ENCODE assay signal across 23 cellular contexts in genomic region chr1:74690909-74691308, GRCh38. TPM values are rescaled to one million over a fixed set of nuclear protein-coding genes. Genes with fewer than 3 reads are reported as not detected.
"Had no signal": no experiment of that assay in that cellular context is flagged by ENCODE, and none has a peak within 500 bp of the region (broad histone marks: within the 10 kb centered on the region; RNA-seq: fewer than 3 reads in every experiment).

No MANE protein-coding gene starts in this region.

- H3K27ac Mint-ChIP-seq: activated B cell treated with CpG ODN at 0.5 μM for 24 hours; activated CD4-positive, alpha-beta memory T cell treated with anti-CD3 and anti-CD28 coated beads for 36 hours; activated CD8-positive, alpha-beta memory T cell treated with anti-CD3 and anti-CD28 coated beads, Interleukin-2, amount 10 ng/mL, durations not matched to agents 7 days and 5 days; activated naive CD8-positive, alpha-beta T cell treated with anti-CD3 and anti-CD28 coated beads, Interleukin-2, amount 10 ng/mL, durations not matched to agents 7 days and 5 days; stimulated activated effector memory CD8-positive, alpha-beta T cell treated with anti-CD3 and anti-CD28 coated beads, Interleukin-12 subunit alpha, Interleukin-12 subunit beta, amount 100 ng/mL, for 72 hours; type B pancreatic cell had no signal

- H3K9me3 Mint-ChIP-seq: activated B cell treated with CpG ODN at 0.5 μM for 24 hours; activated CD4-positive, alpha-beta memory T cell treated with anti-CD3 and anti-CD28 coated beads for 36 hours; activated naive CD8-positive, alpha-beta T cell treated with anti-CD3 and anti-CD28 coated beads, Interleukin-2, amount 10 ng/mL, durations not matched to agents 7 days and 5 days; nephron; stimulated activated effector memory CD8-positive, alpha-beta T cell treated with anti-CD3 and anti-CD28 coated beads, Interleukin-12 subunit alpha, Interleukin-12 subunit beta, amount 100 ng/mL, for 72 hours; type B pancreatic cell had no signal

- H3K27me3 Mint-ChIP-seq: activated B cell treated with CpG ODN at 0.5 μM for 24 hours, type B pancreatic cell had no signal

- H3K4me3 Mint-ChIP-seq: activated B cell treated with CpG ODN at 0.5 μM for 24 hours; activated CD4-positive, alpha-beta memory T cell treated with anti-CD3 and anti-CD28 coated beads for 36 hours; activated CD8-positive, alpha-beta memory T cell treated with anti-CD3 and anti-CD28 coated beads, Interleukin-2, amount 10 ng/mL, durations not matched to agents 7 days and 5 days; activated naive CD8-positive, alpha-beta T cell treated with anti-CD3 and anti-CD28 coated beads, Interleukin-2, amount 10 ng/mL, durations not matched to agents 7 days and 5 days; nephron; stimulated activated effector memory CD8-positive, alpha-beta T cell treated with anti-CD3 and anti-CD28 coated beads, Interleukin-12 subunit alpha, Interleukin-12 subunit beta, amount 100 ng/mL, for 72 hours; type B pancreatic cell had no signal

- ATAC-seq: activated CD8-positive, alpha-beta memory T cell treated with anti-CD3 and anti-CD28 coated beads, Interleukin-2, amount 10 ng/mL, durations not matched to agents 7 days and 5 days; body of pancreas; heart right ventricle; stimulated activated effector memory CD8-positive, alpha-beta T cell treated with anti-CD3 and anti-CD28 coated beads, Interleukin-12 subunit alpha, Interleukin-12 subunit beta, amount 100 ng/mL, for 72 hours had no signal

- H3K36me3 Mint-ChIP-seq: activated CD4-positive, alpha-beta memory T cell treated with anti-CD3 and anti-CD28 coated beads for 36 hours; activated CD8-positive, alpha-beta memory T cell treated with anti-CD3 and anti-CD28 coated beads, Interleukin-2, amount 10 ng/mL, durations not matched to agents 7 days and 5 days; activated naive CD8-positive, alpha-beta T cell treated with anti-CD3 and anti-CD28 coated beads, Interleukin-2, amount 10 ng/mL, durations not matched to agents 7 days and 5 days; stimulated activated effector memory CD8-positive, alpha-beta T cell treated with anti-CD3 and anti-CD28 coated beads, Interleukin-12 subunit alpha, Interleukin-12 subunit beta, amount 100 ng/mL, for 72 hours; type B pancreatic cell had no signal

- H3K4me1 Mint-ChIP-seq: activated B cell treated with CpG ODN at 0.5 μM for 24 hours; activated CD8-positive, alpha-beta memory T cell treated with anti-CD3 and anti-CD28 coated beads, Interleukin-2, amount 10 ng/mL, durations not matched to agents 7 days and 5 days; activated naive CD8-positive, alpha-beta T cell treated with anti-CD3 and anti-CD28 coated beads, Interleukin-2, amount 10 ng/mL, durations not matched to agents 7 days and 5 days; stimulated activated effector memory CD8-positive, alpha-beta T cell treated with anti-CD3 and anti-CD28 coated beads, Interleukin-12 subunit alpha, Interleukin-12 subunit beta, amount 100 ng/mL, for 72 hours had no signal

- DNase-seq: activated B cell treated with CpG ODN at 0.5 μM for 24 hours; activated CD4-positive, alpha-beta memory T cell treated with anti-CD3 and anti-CD28 coated beads for 36 hours; activated CD4-positive, alpha-beta T cell treated with anti-CD3 and anti-CD28 coated beads for 4 hours; activated CD8-positive, alpha-beta memory T cell treated with anti-CD3 and anti-CD28 coated beads, Interleukin-2, amount 10 ng/mL, durations not matched to agents 7 days and 5 days; activated naive CD4-positive, alpha-beta T cell; activated naive CD8-positive, alpha-beta T cell treated with anti-CD3 and anti-CD28 coated beads, Interleukin-2, amount 10 ng/mL, durations not matched to agents 7 days and 5 days; body of pancreas; dermis blood vessel endothelial cell; effector memory CD4-positive, alpha-beta T cell; esophagus squamous epithelium; heart right ventricle; left ventricle myocardium inferior; mammary epithelial cell; midbrain; nucleus accumbens; sigmoid colon; stimulated activated CD4-positive, alpha-beta T cell treated with anti-CD3 and anti-CD28 coated beads, Interleukin-4, amount 100 ng/mL, for 24 hours; stomach had no signal

RNA-seq across cellular contexts. Expression of gene ERICH3, which starts 17.3 kb away (rescaled TPM):
- total RNA-seq: activated CD4-positive, alpha-beta memory T cell treated with anti-CD3 and anti-CD28 coated beads for 36 hours; activated naive CD8-positive, alpha-beta T cell treated with anti-CD3 and anti-CD28 coated beads, Interleukin-2, amount 10 ng/mL, durations not matched to agents 7 days and 5 days; endothelial cell of umbilical vein; esophagus squamous epithelium; kidney epithelial cell; left ventricle myocardium inferior; mammary epithelial cell had no signal
